Comparison of ENCODE assay signal across 15 cellular contexts in the genomic region with DNA sequence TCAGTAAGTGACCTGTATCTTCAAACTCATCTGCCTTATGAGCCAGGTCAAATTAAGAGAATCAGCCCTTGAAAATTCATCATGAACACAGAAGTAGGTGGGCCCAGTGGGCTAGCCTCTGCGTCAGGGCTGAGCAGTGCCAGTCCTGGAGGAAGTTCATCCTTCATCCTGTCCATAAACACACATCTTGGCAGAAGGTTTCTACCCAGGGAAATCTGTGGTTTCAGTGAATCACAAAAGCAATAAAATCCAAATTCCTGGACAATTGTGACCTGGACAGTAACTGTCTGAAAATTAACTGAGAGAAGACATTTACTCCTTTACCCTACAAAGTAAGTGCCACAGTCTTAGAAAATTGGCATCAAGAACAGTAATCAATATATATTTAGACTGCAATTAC.
DNase-seq lines count a peak whose midpoint lies in the region; ATAC-seq, FAIRE-seq and TF ChIP-seq lines count a peak whose summit lies in the region.
"Had no signal": no experiment of that assay in that cellular context is flagged by ENCODE, and none has a peak within 500 bp of the region (broad histone marks: within the 10 kb centered on the region; RNA-seq: fewer than 3 reads in every experiment).

No MANE protein-coding gene starts in this region.

- H3K27ac ChIP-seq in mesenchymal stem cell (ENCODE audit: low read length, poor library complexity, severe bottlenecking), result peak overlapping the region; percentile 90
- H3K27ac ChIP-seq: right atrium auricular region had no signal

- no peak for TF ChIP-seq CTCF in bronchial epithelial cell (IDR thresholded peaks at IDR 0.05; ENCODE audit: insufficient read depth, low read length, severe bottlenecking)

- WGBS in mesenchymal stem cell, result 21% methylated on average over 1 of the region's 1 CpG

- no peak overlapping the region for H3K14ac ChIP-seq in mesenchymal stem cell (ENCODE audit: low read length in 2 of 2)

- H3K27ac Mint-ChIP-seq in effector memory CD8-positive, alpha-beta T cell, result no peak overlapping the region

- H3K36me3 Mint-ChIP-seq in effector memory CD8-positive, alpha-beta T cell (ENCODE audit: insufficient read depth), result no peaks in the 10 kb centered on the region

- peaks cover 15 to 45% of the 10 kb centered on the region in 2 donors for H3K4me1 Mint-ChIP-seq in effector memory CD8-positive, alpha-beta T cell (ENCODE audit: low read depth in 2 of 2)

- H3K9me3 Mint-ChIP-seq in effector memory CD8-positive, alpha-beta T cell, result no peaks in the 10 kb centered on the region
- H3K9me3 Mint-ChIP-seq: CD4-positive, alpha-beta memory T cell had no signal

- H3K27me3 ChIP-seq in bronchial epithelial cell (ENCODE audit: control insufficient read depth, insufficient read depth, low read length) (no peaks in the 10 kb centered on the region), mesenchymal stem cell (ENCODE audit: control insufficient read depth in 1 of 2, insufficient read depth in 1 of 2, low read length in 2 of 2) (no peaks in the 10 kb centered on the region)
- H3K27me3 ChIP-seq: right atrium auricular region had no signal

- peaks cover 1% of the 10 kb centered on the region for H3K36me3 ChIP-seq in bronchial epithelial cell (ENCODE audit: control insufficient read depth, insufficient read depth, low read length)
- peaks cover 0 to 2% of the 10 kb centered on the region in 2 experiments for H3K36me3 ChIP-seq in mesenchymal stem cell (ENCODE audit: control insufficient read depth in 1 of 2, insufficient read depth in 2 of 2, low read depth in 1 of 2, low read length in 2 of 2)
- H3K36me3 ChIP-seq: right atrium auricular region had no signal

- H3K9me3 ChIP-seq in mesenchymal stem cell (ENCODE audit: control insufficient read depth, low read length), result no peaks in the 10 kb centered on the region
- H3K9me3 ChIP-seq: right atrium auricular region had no signal

- no peak overlapping the region for H3K4me3 Mint-ChIP-seq in effector memory CD8-positive, alpha-beta T cell
- H3K4me3 Mint-ChIP-seq: CD4-positive, alpha-beta memory T cell had no signal

- no peak for ATAC-seq in effector memory CD8-positive, alpha-beta T cell (replicated peaks)

- no peak overlapping the region for H2BK5ac ChIP-seq in mesenchymal stem cell (ENCODE audit: low read depth, low read length, poor library complexity, severe bottlenecking)

- no peak overlapping the region for H4K8ac ChIP-seq in mesenchymal stem cell (ENCODE audit: low read length)

- no peak overlapping the region for H2AFZ ChIP-seq in mesenchymal stem cell (ENCODE audit: low read depth, low read length)

- H3K4me1 ChIP-seq in mesenchymal stem cell (ENCODE audit: control insufficient read depth, insufficient read depth, low read depth, low read length), result peaks cover 9% of the 10 kb centered on the region

- no peak overlapping the region for H2BK15ac ChIP-seq in mesenchymal stem cell (ENCODE audit: low read depth, poor library complexity, severe bottlenecking)

- in situ Hi-C loops in Caki2 (cut with HindIII; ENCODE audit: low pct_unique_long_range_greater_than_20kb, low sequenced_read_pairs), result no loop called here

- H3K23ac ChIP-seq in mesenchymal stem cell (ENCODE audit: low read length in 2 of 2), result no peak overlapping the region

- H3K4me3 ChIP-seq in bronchial epithelial cell (ENCODE audit: low read depth, low read length) (no peak overlapping the region), mesenchymal stem cell (ENCODE audit: insufficient read depth in 1 of 2, low read depth in 1 of 2, low read length in 2 of 2) (peak overlapping the region in 1 of 2 experiments; percentile 46)
- H3K4me3 ChIP-seq: right atrium auricular region had no signal

- no peak overlapping the region for H3K4me2 ChIP-seq in mesenchymal stem cell (ENCODE audit: low read length, poor library complexity, severe bottlenecking)

- H3K4ac ChIP-seq in mesenchymal stem cell (ENCODE audit: low read depth in 1 of 2, low read length in 2 of 2), result no peak overlapping the region

- DNase-seq in Caki2 (ENCODE audit: low read depth), result peak; percentile 87
- DNase-seq in LHCN-M2 (ENCODE audit: low read depth), result peak; percentile 87
- DNase-seq in bronchial epithelial cell (ENCODE audit: low read depth), result peak; percentile 35
- DNase-seq in mesenchymal stem cell, result peak; percentile 51
- DNase-seq in effector memory CD8-positive, alpha-beta T cell, result no peak
- DNase-seq in NCI-H2081 (lab: John Stamatoyannopoulos, UW), result no peak
- no peak for DNase-seq in activated naive CD4-positive, alpha-beta T cell (lab: John Stamatoyannopoulos, UW)
- DNase-seq in NCI-H69 (lab: John Stamatoyannopoulos, UW), result no peak
- DNase-seq: CD4-positive, alpha-beta memory T cell; NCI-H1092; NCI-H526 treated with DMSO at 0.1 percent for 48 hours; SIG-M5; substantia nigra had no signal

- no peak overlapping the region for H2BK12ac ChIP-seq in mesenchymal stem cell (ENCODE audit: low read length in 2 of 2)

- H3K18ac ChIP-seq in mesenchymal stem cell (ENCODE audit: low read depth in 1 of 2, low read length in 2 of 2), result no peak overlapping the region

- H2AK5ac ChIP-seq in mesenchymal stem cell (ENCODE audit: low read length, severe bottlenecking), result no peak overlapping the region

- FAIRE-seq in bronchial epithelial cell (lab: Jason Lieb, UNC), result no peak
- FAIRE-seq: endometrium had no signal

- no peaks in the 10 kb centered on the region for H3K27me3 Mint-ChIP-seq in effector memory CD8-positive, alpha-beta T cell
- H3K27me3 Mint-ChIP-seq: CD4-positive, alpha-beta memory T cell had no signal

- H2BK120ac ChIP-seq in mesenchymal stem cell (ENCODE audit: low read depth, low read length), result no peak overlapping the region

- H3K79me1 ChIP-seq in mesenchymal stem cell (replicated peaks; ENCODE audit: low read length, poor library complexity, severe bottlenecking), result peaks cover 4% of the 10 kb centered on the region

- H4K91ac ChIP-seq in mesenchymal stem cell (ENCODE audit: low read length), result no peak overlapping the region

- H3K9ac ChIP-seq in mesenchymal stem cell (ENCODE audit: low read length), result no peak overlapping the region

Comparison
In these comparisons a context has a peak if more than half of its experiments do, and no peak if none do; other contexts are left out.
1. DNase-seq: peak in Caki2 (single experiment), LHCN-M2 (single experiment), bronchial epithelial cell (single experiment) and mesenchymal stem cell (single experiment); none in effector memory CD8-positive, alpha-beta T cell (0 of 3), NCI-H2081 (0 of 2), activated naive CD4-positive, alpha-beta T cell (0 of 4) and NCI-H69 (single experiment).